ENCODE assay signal across 19 cellular contexts in genomic region chr17:2964831-2965230, GRCh38.
DNase-seq lines count a peak whose midpoint lies in the region; ATAC-seq and TF ChIP-seq lines count a peak whose summit lies in the region.
"Had no signal": no experiment of that assay in that cellular context is flagged by ENCODE, and none has a peak within 500 bp of the region (broad histone marks: within the 10 kb centered on the region; RNA-seq: fewer than 3 reads in every experiment).

No MANE protein-coding gene starts in this region.

- no peaks in the 10 kb centered on the region for H3K27me3 ChIP-seq in SK-N-SH (ENCODE audit: insufficient read depth)

- TF ChIP-seq RAD21 in SK-N-SH (IDR thresholded peaks at IDR 0.05; ENCODE audit: low read length), result no peak

- no peak for TF ChIP-seq EP300 in SK-N-SH (IDR thresholded peaks at IDR 0.05; ENCODE audit: borderline replicate concordance in 1 of 2, low read depth in 1 of 2, low read length in 1 of 2)

- H3K36me3 ChIP-seq in SK-N-SH (replicated peaks in 1 of 2; ENCODE audit: control insufficient read depth in 1 of 2, insufficient read depth in 2 of 2, low read length in 1 of 2), result peaks cover 0 to 17% of the 10 kb centered on the region in 2 experiments

- no peak overlapping the region for H3K4me2 ChIP-seq in SK-N-SH

- H3K27ac Mint-ChIP-seq in WTC11, result peak overlapping the region; percentile 77; the same call in 1 of the 2 replicates
- peak overlapping the region; percentile 48 for H3K27ac Mint-ChIP-seq in nephron progenitor cell
- peak overlapping the region; percentile 93 for H3K27ac Mint-ChIP-seq in type B pancreatic cell
- no peak overlapping the region for H3K27ac Mint-ChIP-seq in activated naive CD4-positive, alpha-beta T cell treated with anti-CD3 and anti-CD28 coated beads, Interleukin-2, amount 10 ng/mL, durations not matched to agents 7 days and 5 days
- no peak overlapping the region for H3K27ac Mint-ChIP-seq in immature natural killer cell
- H3K27ac Mint-ChIP-seq: activated CD4-positive, alpha-beta memory T cell treated with anti-CD3 and anti-CD28 coated beads, Interleukin-2, amount 10 ng/mL, durations not matched to agents 7 days and 5 days; activated naive CD4-positive, alpha-beta T cell treated with anti-CD3 and anti-CD28 coated beads, Interleukin-2, amount 50 U/mL, for 24 hours; stimulated activated effector memory CD8-positive, alpha-beta T cell treated with anti-CD3 and anti-CD28 coated beads, Interleukin-12 subunit alpha, Interleukin-12 subunit beta, amount 100 ng/mL, for 72 hours had no signal

- ATAC-seq in SK-N-SH treated with all-trans-retinoic acid at 6 μM for 48 hours, result no peak
- ATAC-seq in WTC11, result no peak
- no peak for ATAC-seq in HG03108 (IDR thresholded peaks at IDR 0.05; ENCODE audit: unreplicated experiment)
- ATAC-seq: activated T-helper 17 cell treated with anti-CD3 and anti-CD28 coated beads, Interleukin-2, amount 50 U/mL, for 72 hours; left lobe of liver; stimulated activated effector memory CD8-positive, alpha-beta T cell treated with anti-CD3 and anti-CD28 coated beads, Interleukin-12 subunit alpha, Interleukin-12 subunit beta, amount 100 ng/mL, for 72 hours had no signal

- H3K4me1 Mint-ChIP-seq in WTC11, result peaks cover 7% of the 10 kb centered on the region
- H3K4me1 Mint-ChIP-seq in nephron progenitor cell, result peaks cover 39% of the 10 kb centered on the region
- peaks cover 28% of the 10 kb centered on the region for H3K4me1 Mint-ChIP-seq in type B pancreatic cell (ENCODE audit: unreplicated experiment)
- no peaks in the 10 kb centered on the region for H3K4me1 Mint-ChIP-seq in activated naive CD4-positive, alpha-beta T cell treated with anti-CD3 and anti-CD28 coated beads, Interleukin-2, amount 10 ng/mL, durations not matched to agents 7 days and 5 days
- H3K4me1 Mint-ChIP-seq in immature natural killer cell, result peaks cover 0 to 6% of the 10 kb centered on the region in 2 donors
- H3K4me1 Mint-ChIP-seq: activated CD4-positive, alpha-beta memory T cell treated with anti-CD3 and anti-CD28 coated beads, Interleukin-2, amount 10 ng/mL, durations not matched to agents 7 days and 5 days; activated naive CD4-positive, alpha-beta T cell treated with anti-CD3 and anti-CD28 coated beads, Interleukin-2, amount 50 U/mL, for 24 hours; activated T-helper 17 cell treated with anti-CD3 and anti-CD28 coated beads, Interleukin-2, amount 50 U/mL, for 72 hours; CD14-positive monocyte had no signal

- H3K36me3 Mint-ChIP-seq in WTC11, result peaks cover 32% of the 10 kb centered on the region
- H3K36me3 Mint-ChIP-seq in nephron progenitor cell (ENCODE audit: low read depth), result no peaks in the 10 kb centered on the region
- no peaks in the 10 kb centered on the region for H3K36me3 Mint-ChIP-seq in type B pancreatic cell
- H3K36me3 Mint-ChIP-seq in activated naive CD4-positive, alpha-beta T cell treated with anti-CD3 and anti-CD28 coated beads, Interleukin-2, amount 10 ng/mL, durations not matched to agents 7 days and 5 days, result no peaks in the 10 kb centered on the region
- peaks cover 13 to 38% (median 14%) of the 10 kb centered on the region in 3 donors for H3K36me3 Mint-ChIP-seq in immature natural killer cell
- H3K36me3 Mint-ChIP-seq: stimulated activated effector memory CD8-positive, alpha-beta T cell treated with anti-CD3 and anti-CD28 coated beads, Interleukin-12 subunit alpha, Interleukin-12 subunit beta, amount 100 ng/mL, for 72 hours had no signal

- no peak overlapping the region for H3K9ac ChIP-seq in SK-N-SH

- TF ChIP-seq CTCF in SK-N-SH (IDR thresholded peaks at IDR 0.05) (no peak), WTC11 (IDR thresholded peaks at IDR 0.05) (no peak), nephron progenitor cell (IDR thresholded peaks at IDR 0.05) (no peak), type B pancreatic cell (conservative IDR thresholded peaks at IDR 0.05) (no peak)

- H3K9me3 Mint-ChIP-seq in WTC11 (no peaks in the 10 kb centered on the region), nephron progenitor cell (no peaks in the 10 kb centered on the region), type B pancreatic cell (no peaks in the 10 kb centered on the region), immature natural killer cell (no peaks in the 10 kb centered on the region)
- H3K9me3 Mint-ChIP-seq in activated naive CD4-positive, alpha-beta T cell treated with anti-CD3 and anti-CD28 coated beads, Interleukin-2, amount 10 ng/mL, durations not matched to agents 7 days and 5 days, result no peaks in the 10 kb centered on the region
- H3K9me3 Mint-ChIP-seq: activated CD4-positive, alpha-beta memory T cell treated with anti-CD3 and anti-CD28 coated beads, Interleukin-2, amount 10 ng/mL, durations not matched to agents 7 days and 5 days; activated naive CD4-positive, alpha-beta T cell treated with anti-CD3 and anti-CD28 coated beads, Interleukin-2, amount 50 U/mL, for 24 hours; activated T-helper 17 cell treated with anti-CD3 and anti-CD28 coated beads, Interleukin-2, amount 50 U/mL, for 72 hours; stimulated activated effector memory CD8-positive, alpha-beta T cell treated with anti-CD3 and anti-CD28 coated beads, Interleukin-12 subunit alpha, Interleukin-12 subunit beta, amount 100 ng/mL, for 72 hours had no signal

- H3F3A ChIP-seq in SK-N-SH (replicated peaks; ENCODE audit: insufficient read depth), result peaks cover 15% of the 10 kb centered on the region

- H3K27me3 Mint-ChIP-seq in WTC11 (ENCODE audit: low read depth), result no peaks in the 10 kb centered on the region
- H3K27me3 Mint-ChIP-seq in nephron progenitor cell (ENCODE audit: low read depth, poor library complexity), result peaks cover 20% of the 10 kb centered on the region
- no peaks in the 10 kb centered on the region for H3K27me3 Mint-ChIP-seq in type B pancreatic cell
- H3K27me3 Mint-ChIP-seq in activated naive CD4-positive, alpha-beta T cell treated with anti-CD3 and anti-CD28 coated beads, Interleukin-2, amount 10 ng/mL, durations not matched to agents 7 days and 5 days, result no peaks in the 10 kb centered on the region
- peaks cover 4 to 24% (median 5%) of the 10 kb centered on the region in 3 donors for H3K27me3 Mint-ChIP-seq in immature natural killer cell (ENCODE audit: low read depth in 3 of 3)
- H3K27me3 Mint-ChIP-seq: activated CD4-positive, alpha-beta memory T cell treated with anti-CD3 and anti-CD28 coated beads, Interleukin-2, amount 10 ng/mL, durations not matched to agents 7 days and 5 days; activated naive CD4-positive, alpha-beta T cell treated with anti-CD3 and anti-CD28 coated beads, Interleukin-2, amount 50 U/mL, for 24 hours; activated T-helper 17 cell treated with anti-CD3 and anti-CD28 coated beads, Interleukin-2, amount 50 U/mL, for 72 hours had no signal

- H3K4me3 Mint-ChIP-seq in WTC11, result no peak overlapping the region
- H3K4me3 Mint-ChIP-seq in nephron progenitor cell, result no peak overlapping the region
- no peak overlapping the region for H3K4me3 Mint-ChIP-seq in type B pancreatic cell
- no peak overlapping the region for H3K4me3 Mint-ChIP-seq in activated naive CD4-positive, alpha-beta T cell treated with anti-CD3 and anti-CD28 coated beads, Interleukin-2, amount 10 ng/mL, durations not matched to agents 7 days and 5 days
- H3K4me3 Mint-ChIP-seq in immature natural killer cell, result no peak overlapping the region
- H3K4me3 Mint-ChIP-seq: activated CD4-positive, alpha-beta memory T cell treated with anti-CD3 and anti-CD28 coated beads, Interleukin-2, amount 10 ng/mL, durations not matched to agents 7 days and 5 days; activated naive CD4-positive, alpha-beta T cell treated with anti-CD3 and anti-CD28 coated beads, Interleukin-2, amount 50 U/mL, for 24 hours; activated T-helper 17 cell treated with anti-CD3 and anti-CD28 coated beads, Interleukin-2, amount 50 U/mL, for 72 hours; CD14-positive monocyte; stimulated activated effector memory CD8-positive, alpha-beta T cell treated with anti-CD3 and anti-CD28 coated beads, Interleukin-12 subunit alpha, Interleukin-12 subunit beta, amount 100 ng/mL, for 72 hours had no signal

- no peak overlapping the region for H2AFZ ChIP-seq in SK-N-SH (ENCODE audit: low read depth)

- peaks cover 15 to 57% of the 10 kb centered on the region in 2 experiments; a peak in 3 of 4 replicates for H3K4me1 ChIP-seq in SK-N-SH (ENCODE audit: control insufficient read depth in 1 of 2, insufficient read depth in 2 of 2, low read depth in 1 of 2, low read length in 1 of 2)

- CTCF ChIA-PET in SK-N-SH (lab: Yijun Ruan, JAX) (interaction anchor here (1.2 to 2.7 kb wide), 2 partner anchors 34 to 116 kb away, joined by 4 to 11 read pairs; no protein-coding TSS in a partner anchor), WTC11 (lab: Charles Lee) (no interaction called here)
- CTCF ChIA-PET in activated naive CD4-positive, alpha-beta T cell treated with anti-CD3 and anti-CD28 coated beads, Interleukin-2, amount 10 ng/mL, durations not matched to agents 7 days and 5 days (lab: Charles Lee), result no interaction called here

- H3K79me2 ChIP-seq in SK-N-SH (ENCODE audit: insufficient read depth), result no peaks in the 10 kb centered on the region

- DNase-seq in SK-N-SH (no peak), WTC11 (ENCODE audit: low spot score) (no peak), nephron progenitor cell (no peak), type B pancreatic cell (ENCODE audit: extremely low spot score, unreplicated experiment) (no peak), immature natural killer cell (no peak)
- DNase-seq in activated naive CD4-positive, alpha-beta T cell treated with anti-CD3 and anti-CD28 coated beads, Interleukin-2, amount 10 ng/mL, durations not matched to agents 7 days and 5 days, result no peak
- DNase-seq: activated CD4-positive, alpha-beta memory T cell treated with anti-CD3 and anti-CD28 coated beads, Interleukin-2, amount 10 ng/mL, durations not matched to agents 7 days and 5 days; amniotic stem cell; NCI-H2107; NCI-H345; NCI-H82; nucleus accumbens had no signal

- no peaks in the 10 kb centered on the region for H4K20me1 ChIP-seq in SK-N-SH (ENCODE audit: insufficient read depth)

- no peak overlapping the region for H3K4me3 ChIP-seq in SK-N-SH (ENCODE audit: low read depth in 2 of 2, low read length in 1 of 2)

- no peaks in the 10 kb centered on the region for H3K9me3 ChIP-seq in SK-N-SH

- 93% methylated on average over 5 of the region's 11 CpGs for WGBS in SK-N-SH (ENCODE audit: low lambda C conversion rate)

- peak overlapping the region; percentile 87 to 95 for H3K27ac ChIP-seq in SK-N-SH (ENCODE audit: low read depth in 2 of 2, low read length in 1 of 2)

- H3K9me2 ChIP-seq in SK-N-SH, result no peaks in the 10 kb centered on the region

- POLR2A ChIA-PET in SK-N-SH (lab: Yijun Ruan, JAX) (interaction anchor here (1.0 kb wide), 1 partner anchor 39 kb away, joined by 3 read pairs; no protein-coding TSS in a partner anchor), WTC11 (lab: Charles Lee) (no interaction called here)

TF ChIP-seq in SK-N-SH, 30 proteins besides CTCF, POLR2A, EP300 and RAD21 (continues in another document):
- TF ChIP-seq RXRA (IDR thresholded peaks at IDR 0.05; ENCODE audit: borderline replicate concordance, low read depth) (no peak), POLR2AphosphoS5 (IDR thresholded peaks at IDR 0.05; ENCODE audit: low read depth, low read length) (no peak)

TF ChIP-seq in WTC11, 78 proteins besides CTCF, POLR2A, EP300 and RAD21 (continues in another document):
- TF ChIP-seq TEAD1 (CRISPR knock-in tag; IDR thresholded peaks at IDR 0.05), result no peak

Comparison
In these comparisons a context has a peak if more than half of its experiments do, and no peak if none do; other contexts are left out.
1. H3K27ac Mint-ChIP-seq: peak in WTC11 (single experiment), nephron progenitor cell (single experiment) and type B pancreatic cell (single experiment); none in activated naive CD4-positive, alpha-beta T cell treated with anti-CD3 and anti-CD28 coated beads, Interleukin-2, amount 10 ng/mL, durations not matched to agents 7 days and 5 days (single experiment) and immature natural killer cell (0 of 6).